Comparison of ENCODE assay signal across 22 cellular contexts in the genomic region with DNA sequence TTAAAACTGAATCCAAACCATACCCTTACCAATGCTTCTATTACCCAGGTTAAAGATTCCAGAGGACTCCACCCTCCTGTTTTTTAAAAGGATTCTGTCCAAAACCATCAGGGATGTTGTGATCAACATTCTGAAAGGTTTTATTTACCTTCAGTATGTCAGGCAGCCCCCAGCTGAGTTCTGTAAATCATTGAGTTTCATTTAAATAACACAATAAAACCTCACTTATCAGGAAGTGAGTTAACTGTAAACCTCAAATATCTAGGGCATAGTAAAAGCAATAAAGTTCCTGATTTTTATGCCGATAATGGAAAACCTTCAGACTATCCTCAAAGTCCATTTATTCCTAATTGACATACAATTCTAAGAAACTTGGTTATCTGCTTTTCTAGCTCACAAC.
A peak's percentile ranks its signal among the peaks of the same experiment; 100 is the strongest.
DNase-seq lines count a peak whose midpoint lies in the region; ATAC-seq, FAIRE-seq and TF ChIP-seq lines count a peak whose summit lies in the region.
"Had no signal": no experiment of that assay in that cellular context is flagged by ENCODE, and none has a peak within 500 bp of the region (broad histone marks: within the 10 kb centered on the region; RNA-seq: fewer than 3 reads in every experiment).

No MANE protein-coding gene starts in this region.

- H3K4me3 Mint-ChIP-seq in neural progenitor cell (no peak overlapping the region), T-cell (no peak overlapping the region)
- H3K4me3 Mint-ChIP-seq: CD14-positive monocyte; CD4-positive, alpha-beta T cell; CD8-positive, alpha-beta memory T cell; H9; HFFc6 had no signal

- no peaks in the 10 kb centered on the region for H3K79me2 ChIP-seq in hepatocyte
- H3K79me2 ChIP-seq in neural progenitor cell (ENCODE audit: low read depth) = no peaks in the 10 kb centered on the region

- H4K20me1 ChIP-seq in hepatocyte (ENCODE audit: insufficient read depth, poor library complexity, severe bottlenecking) (no peaks in the 10 kb centered on the region), neural progenitor cell (ENCODE audit: low read depth) (no peaks in the 10 kb centered on the region)
- H4K20me1 ChIP-seq: BLaER1 treated with 17β-estradiol and CSF1 and Interleukin-3, amounts not matched to agents 10 nM and 100 nM had no signal

- H3K36me3 ChIP-seq in HUES48 (ENCODE audit: control insufficient read depth, insufficient read depth, low read length) = no peaks in the 10 kb centered on the region
- no peaks in the 10 kb centered on the region for H3K36me3 ChIP-seq in hepatocyte (replicated peaks; ENCODE audit: insufficient read depth, low read depth)
- no peaks in the 10 kb centered on the region for H3K36me3 ChIP-seq in neural progenitor cell
- H3K36me3 ChIP-seq: BE2C; BLaER1 treated with 17β-estradiol and CSF1 and Interleukin-3, amounts not matched to agents 10 nM and 100 nM had no signal

- FAIRE-seq in D721Med (lab: Jason Lieb, UNC) = peak; percentile 11
- FAIRE-seq: A204.1, GM12891, GM18507 had no signal

- TF ChIP-seq CTCF in D721Med (IDR thresholded peaks at IDR 0.05; ENCODE audit: insufficient read depth, missing control alignments) (no peak), hepatocyte (IDR thresholded peaks at IDR 0.05; ENCODE audit: poor library complexity) (no peak), neural progenitor cell (IDR thresholded peaks at IDR 0.05) (no peak)

- no peak for DNase-seq in D721Med (ENCODE audit: insufficient read length, low spot score)
- no peak for DNase-seq in hepatocyte (ENCODE audit: low spot score)
- DNase-seq in neural progenitor cell (ENCODE audit: low spot score) = peak; percentile 28
- DNase-seq in T-cell = no peak
- DNase-seq: AML-193; BE2C; CD4-positive, alpha-beta T cell; CD8-positive, alpha-beta memory T cell; DMS53; DMS79 treated with DMSO at 0.1 percent for 48 hours; GF-D8; GOT3; H9; HFFc6 had no signal

- H3K9ac ChIP-seq in HUES48 (ENCODE audit: low read depth, low read length) (no peak overlapping the region; the same call in 1 of the 2 replicates), neural progenitor cell (no peak overlapping the region)
- H3K9ac ChIP-seq: BLaER1 treated with 17β-estradiol and CSF1 and Interleukin-3, amounts not matched to agents 10 nM and 100 nM had no signal

- H3F3A ChIP-seq in neural progenitor cell (ENCODE audit: low read depth) = peaks cover 5% of the 10 kb centered on the region

- H3K27ac Mint-ChIP-seq in neural progenitor cell (no peak overlapping the region), T-cell (no peak overlapping the region)
- H3K27ac Mint-ChIP-seq: CD14-positive monocyte; CD4-positive, alpha-beta T cell; CD8-positive, alpha-beta memory T cell; HFFc6 had no signal

- H3K4me2 ChIP-seq in hepatocyte (peak overlapping the region; percentile 21), neural progenitor cell (peak overlapping the region; percentile 40)

- no peak overlapping the region for H3K4me3 ChIP-seq in HUES48 (ENCODE audit: low read depth, low read length)
- no peak overlapping the region for H3K4me3 ChIP-seq in hepatocyte
- H3K4me3 ChIP-seq in neural progenitor cell = no peak overlapping the region
- H3K4me3 ChIP-seq: BLaER1 treated with 17β-estradiol and CSF1 and Interleukin-3, amounts not matched to agents 10 nM and 100 nM had no signal

- H3K9me3 ChIP-seq in HUES48 (ENCODE audit: control insufficient read depth, insufficient read depth, low read length) (no peaks in the 10 kb centered on the region), hepatocyte (ENCODE audit: low read depth) (no peaks in the 10 kb centered on the region), neural progenitor cell (ENCODE audit: low read depth) (no peaks in the 10 kb centered on the region)
- H3K9me3 ChIP-seq: BE2C had no signal

- H3K4me1 ChIP-seq in HUES48 (ENCODE audit: control insufficient read depth, insufficient read depth, low read length) (peaks cover 29% of the 10 kb centered on the region), hepatocyte (ENCODE audit: insufficient read depth) (no peaks in the 10 kb centered on the region), neural progenitor cell (peaks cover 27% of the 10 kb centered on the region)
- H3K4me1 ChIP-seq: BE2C had no signal

- WGBS in hepatocyte (ENCODE audit: low lambda C conversion rate, missing lambda C conversion rate) = 55% methylated on average over 1 of the region's 1 CpG

- CTCF ChIA-PET in T-cell (lab: Charles Lee) = no interaction called here

- H3K27me3 Mint-ChIP-seq in neural progenitor cell (ENCODE audit: insufficient read depth, low read depth) = no peaks in the 10 kb centered on the region
- no peaks in the 10 kb centered on the region for H3K27me3 Mint-ChIP-seq in T-cell
- H3K27me3 Mint-ChIP-seq: CD4-positive, alpha-beta T cell had no signal

- H3K9me3 Mint-ChIP-seq in neural progenitor cell = no peaks in the 10 kb centered on the region
- no peaks in the 10 kb centered on the region for H3K9me3 Mint-ChIP-seq in T-cell
- H3K9me3 Mint-ChIP-seq: CD8-positive, alpha-beta memory T cell; H9 had no signal

- H3K4me1 Mint-ChIP-seq in neural progenitor cell (peaks cover 8% of the 10 kb centered on the region), T-cell (peaks cover 0 to 2% (median 0%) of the 10 kb centered on the region in 3 donors)
- H3K4me1 Mint-ChIP-seq: CD14-positive monocyte; CD8-positive, alpha-beta memory T cell had no signal

- POLR2A ChIA-PET in T-cell (lab: Charles Lee) = no interaction called here

- no peak overlapping the region for H2AFZ ChIP-seq in hepatocyte
- no peak overlapping the region for H2AFZ ChIP-seq in neural progenitor cell (replicated peaks)

- H3K27me3 ChIP-seq in HUES48 (ENCODE audit: control insufficient read depth, insufficient read depth, low read length) (no peaks in the 10 kb centered on the region), hepatocyte (no peaks in the 10 kb centered on the region), neural progenitor cell (no peaks in the 10 kb centered on the region)
- H3K27me3 ChIP-seq: BE2C; BLaER1 treated with 17β-estradiol and CSF1 and Interleukin-3, amounts not matched to agents 10 nM and 100 nM had no signal

- H3K36me3 Mint-ChIP-seq in neural progenitor cell = no peaks in the 10 kb centered on the region
- H3K36me3 Mint-ChIP-seq in T-cell = no peaks in the 10 kb centered on the region
- H3K36me3 Mint-ChIP-seq: CD14-positive monocyte; CD8-positive, alpha-beta memory T cell had no signal

- H3K27ac ChIP-seq in HUES48 (ENCODE audit: low read depth, low read length) = peak overlapping the region; percentile 70
- no peak overlapping the region for H3K27ac ChIP-seq in hepatocyte
- H3K27ac ChIP-seq in neural progenitor cell = no peak overlapping the region
- H3K27ac ChIP-seq: BLaER1 treated with 17β-estradiol and CSF1 and Interleukin-3, amounts not matched to agents 10 nM and 100 nM had no signal

- ATAC-seq in HG02884 (IDR thresholded peaks at IDR 0.05; ENCODE audit: unreplicated experiment) = no peak
- ATAC-seq in HG02610 (IDR thresholded peaks at IDR 0.05; ENCODE audit: unreplicated experiment) = no peak
- ATAC-seq in T-cell (replicated peaks in 1 of 4) = no peak

- no peaks in the 10 kb centered on the region for H3K9me2 ChIP-seq in hepatocyte (replicated peaks; ENCODE audit: insufficient read depth)
